18 cellular contexts compared by ENCODE assay signal in genomic region chr14:31955941-31956579, GRCh38.
DNase-seq lines count a peak whose midpoint lies in the region; ATAC-seq, FAIRE-seq and TF ChIP-seq lines count a peak whose summit lies in the region.
"Had no signal": no experiment of that assay in that cellular context is flagged by ENCODE, and none has a peak within 500 bp of the region (broad histone marks: within the 10 kb centered on the region; RNA-seq: fewer than 3 reads in every experiment).

No MANE protein-coding gene starts in this region.

- H4K20me1 ChIP-seq in BLaER1 treated with 17β-estradiol and CSF1 and Interleukin-3, amounts not matched to agents 10 nM and 100 nM = no peaks in the 10 kb centered on the region
- H4K20me1 ChIP-seq in astrocyte (ENCODE audit: insufficient read depth, low read length) = no peaks in the 10 kb centered on the region

- FAIRE-seq in astrocyte (lab: Jason Lieb, UNC) = no peak
- FAIRE-seq: GM12878, H1, K562 had no signal

- TF ChIP-seq CTCF in astrocyte (IDR thresholded peaks at IDR 0.05; ENCODE audit: insufficient read depth, low read depth, low read length) (no peak), GM13977 (IDR thresholded peaks at IDR 0.05; ENCODE audit: extremely low read depth, insufficient read depth, missing control alignments) (no peak)

- peak overlapping the region in 9 of 11 experiments; percentile 4 to 60 (median 42); a peak in 17 of 22 replicates for H3K4me2 ChIP-seq in BLaER1 treated with 17β-estradiol and CSF1 and Interleukin-3, amounts not matched to agents 10 nM and 100 nM
- no peak overlapping the region for H3K4me2 ChIP-seq in astrocyte (ENCODE audit: low read length)

- peaks cover 2% of the 10 kb centered on the region for H3K36me3 Mint-ChIP-seq in astrocyte (ENCODE audit: low read depth, unreplicated experiment)

- no peak overlapping the region for H3K9ac ChIP-seq in BLaER1 treated with 17β-estradiol and CSF1 and Interleukin-3, amounts not matched to agents 10 nM and 100 nM
- H3K9ac ChIP-seq in astrocyte (ENCODE audit: low read length) = no peak overlapping the region

- no peaks in the 10 kb centered on the region for H3K27me3 Mint-ChIP-seq in astrocyte (ENCODE audit: low read depth, unreplicated experiment)

- H3K27ac Mint-ChIP-seq in astrocyte (ENCODE audit: unreplicated experiment) = peak overlapping the region; percentile 47

- H3K27ac ChIP-seq in BLaER1 treated with 17β-estradiol and CSF1 and Interleukin-3, amounts not matched to agents 10 nM and 100 nM = no peak overlapping the region
- H3K27ac ChIP-seq in astrocyte (ENCODE audit: low read depth, low read length) = no peak overlapping the region
- H3K27ac ChIP-seq: C4-2B, SK-N-MC had no signal

- in situ Hi-C loops in GM13977 (cut with MboI; ENCODE audit: low pct_unique_long_range_greater_than_20kb, low sequenced_read_pairs, unreplicated experiment) = no loop called here

- ATAC-seq in GM19455 (IDR thresholded peaks at IDR 0.05; ENCODE audit: unreplicated experiment) = no peak
- ATAC-seq in GM21737 (IDR thresholded peaks at IDR 0.05; ENCODE audit: unreplicated experiment) = no peak
- ATAC-seq: GM12878, K562 had no signal

- H3K4me1 Mint-ChIP-seq in astrocyte (ENCODE audit: low read depth, unreplicated experiment) = peaks cover 23% of the 10 kb centered on the region

- H3K4me1 ChIP-seq in BLaER1 treated with 17β-estradiol and CSF1 and Interleukin-3, amounts not matched to agents 10 nM and 100 nM = peaks cover 0 to 44% (median 26%) of the 10 kb centered on the region in 10 experiments; a peak in 15 of 20 replicates
- H3K4me1 ChIP-seq in astrocyte (ENCODE audit: insufficient read depth, low read length) = peaks cover 4% of the 10 kb centered on the region

- peak; percentile 69 for DNase-seq in NCI-H226
- DNase-seq in astrocyte (ENCODE audit: low read depth) = no peak
- peak; percentile 28 for DNase-seq in iris pigment epithelial cell (ENCODE audit: low read depth)
- DNase-seq in GM13977 (ENCODE audit: low spot score) = no peak
- DNase-seq in pons (ENCODE audit: low spot score) = no peak
- DNase-seq: EL; NCI-H1105; NCI-H2081; NK-92 treated with Interleukin-12 subunit alpha and Interleukin-12 subunit beta, amount 100 ng/mL, for 24 hours; Right ventricle myocardium superior had no signal

- peaks cover 0 to 12% (median 5%) of the 10 kb centered on the region in 11 experiments; a peak in 9 of 22 replicates for H3K9me3 ChIP-seq in BLaER1 treated with 17β-estradiol and CSF1 and Interleukin-3, amounts not matched to agents 10 nM and 100 nM (replicated peaks in 1 of 11)
- H3K9me3 ChIP-seq in astrocyte (ENCODE audit: insufficient read depth, low read depth, low read length) = no peaks in the 10 kb centered on the region

- H3K79me2 ChIP-seq in astrocyte (ENCODE audit: insufficient read depth, low read length) = no peaks in the 10 kb centered on the region

- H3K27me3 ChIP-seq in BLaER1 treated with 17β-estradiol and CSF1 and Interleukin-3, amounts not matched to agents 10 nM and 100 nM = no peaks in the 10 kb centered on the region
- no peaks in the 10 kb centered on the region for H3K27me3 ChIP-seq in astrocyte (ENCODE audit: insufficient read depth, low read length)

- no peak overlapping the region for H3K4me3 ChIP-seq in BLaER1 treated with 17β-estradiol and CSF1 and Interleukin-3, amounts not matched to agents 10 nM and 100 nM
- H3K4me3 ChIP-seq in astrocyte (ENCODE audit: insufficient read depth, low read depth, low read length) = no peak overlapping the region
- H3K4me3 ChIP-seq: GM12878, K562, SK-N-MC had no signal

- no peak overlapping the region for H2AFZ ChIP-seq in astrocyte (ENCODE audit: low read depth, low read length)

- H3K36me3 ChIP-seq in BLaER1 treated with 17β-estradiol and CSF1 and Interleukin-3, amounts not matched to agents 10 nM and 100 nM = no peaks in the 10 kb centered on the region
- H3K36me3 ChIP-seq in astrocyte (ENCODE audit: insufficient read depth, low read length) = no peaks in the 10 kb centered on the region

- peaks cover 9% of the 10 kb centered on the region for H3K9me3 Mint-ChIP-seq in astrocyte (ENCODE audit: unreplicated experiment)

- no peak overlapping the region for H3K4me3 Mint-ChIP-seq in astrocyte (ENCODE audit: unreplicated experiment)

Comparison
In these comparisons a context has a peak if more than half of its experiments do, and no peak if none do; other contexts are left out.
1. DNase-seq: peak in NCI-H226 (single experiment) and iris pigment epithelial cell (single experiment); none in astrocyte (single experiment), GM13977 (single experiment) and pons (single experiment).